Comparison of ENCODE assay signal across 14 cellular contexts in genomic region chr14:101774006-101774755, GRCh38. TPM values are rescaled to one million over a fixed set of nuclear protein-coding genes. Genes with fewer than 3 reads are reported as not detected.
DNase-seq lines count a peak whose midpoint lies in the region; ATAC-seq lines count a peak whose summit lies in the region.
"Had no signal": no experiment of that assay in that cellular context is flagged by ENCODE, and none has a peak within 500 bp of the region (broad histone marks: within the 10 kb centered on the region; RNA-seq: fewer than 3 reads in every experiment).

No MANE protein-coding gene starts in this region.

- no peaks in the 10 kb centered on the region for H3K27me3 Mint-ChIP-seq in CD8-positive, alpha-beta memory T cell
- H3K27me3 Mint-ChIP-seq in T-helper 17 cell: no peaks in the 10 kb centered on the region

- H3K4me1 ChIP-seq in CD8-positive, alpha-beta memory T cell (ENCODE audit: insufficient read depth, low read length): peaks cover 7% of the 10 kb centered on the region

- no peak overlapping the region for H3K27ac ChIP-seq in CD8-positive, alpha-beta memory T cell (ENCODE audit: low read depth, low read length)
- peak overlapping the region; percentile 43 for H3K27ac ChIP-seq in KOPT-K1 (ENCODE audit: low read depth, low read length, poor library complexity, severe bottlenecking)
- H3K27ac ChIP-seq: suprapubic skin had no signal

- no peaks in the 10 kb centered on the region for H3K27me3 ChIP-seq in CD8-positive, alpha-beta memory T cell (ENCODE audit: insufficient read depth, low read length, poor library complexity, severe bottlenecking)
- H3K27me3 ChIP-seq: suprapubic skin had no signal

- CTCF ChIA-PET in CD8-positive, alpha-beta memory T cell (lab: Charles Lee): interaction anchor here (1.5 to 6.5 kb wide), 3 partner anchors 49 to 71 kb away, joined by 5 to 29 read pairs (median 6); no protein-coding TSS in a partner anchor

- no peaks in the 10 kb centered on the region for H3K9me3 Mint-ChIP-seq in CD8-positive, alpha-beta memory T cell
- H3K9me3 Mint-ChIP-seq: activated T-cell treated with anti-CD3 and anti-CD28 coated beads, Interleukin-2, amount 50 U/mL, for 72 hours had no signal

- peaks cover 0 to 35% (median 19%) of the 10 kb centered on the region in 3 donors for H3K36me3 Mint-ChIP-seq in CD8-positive, alpha-beta memory T cell
- peaks cover 4% of the 10 kb centered on the region for H3K36me3 Mint-ChIP-seq in T-helper 17 cell (ENCODE audit: low read depth)

- no peak for ATAC-seq in T-helper 17 cell
- ATAC-seq: activated T-cell treated with anti-CD3 and anti-CD28 coated beads, Interleukin-2, amount 50 U/mL, for 72 hours had no signal

- peaks cover 37 to 76% (median 45%) of the 10 kb centered on the region in 3 donors for H3K4me1 Mint-ChIP-seq in CD8-positive, alpha-beta memory T cell
- peaks cover 29% of the 10 kb centered on the region for H3K4me1 Mint-ChIP-seq in T-helper 17 cell

- H3K9me3 ChIP-seq in CD8-positive, alpha-beta memory T cell (ENCODE audit: low read length): no peaks in the 10 kb centered on the region
- H3K9me3 ChIP-seq in KOPT-K1 (ENCODE audit: insufficient read depth, low read length, poor library complexity, severe bottlenecking) (peaks cover 5% of the 10 kb centered on the region), T-helper 17 cell (ENCODE audit: control insufficient read depth, low read length, poor library complexity, severe bottlenecking) (no peaks in the 10 kb centered on the region)
- H3K9me3 ChIP-seq: suprapubic skin had no signal

- H3K4me3 ChIP-seq in CD8-positive, alpha-beta memory T cell (ENCODE audit: low read length): no peak overlapping the region
- H3K4me3 ChIP-seq: suprapubic skin had no signal

- POLR2A ChIA-PET in CD8-positive, alpha-beta memory T cell (lab: Charles Lee): interaction anchor here (1.4 kb wide), 1 partner anchor 35 kb away, joined by 8 read pairs; no protein-coding TSS in a partner anchor

- DNase-seq in CD8-positive, alpha-beta memory T cell: no peak
- no peak for DNase-seq in T-helper 17 cell
- DNase-seq in myocyte (ENCODE audit: low read depth): peak; percentile 90
- no peak for DNase-seq in activated CD4-positive, CD25-positive, alpha-beta regulatory T cell (lab: John Stamatoyannopoulos, UW)
- DNase-seq in OCI-M1 (lab: John Stamatoyannopoulos, UW): no peak
- no peak for DNase-seq in stimulated activated CD4-positive, alpha-beta T cell treated with anti-CD3 and anti-CD28 coated beads, Interleukin-4, amount 100 ng/mL, for 24 hours
- no peak for DNase-seq in GM19240 (ENCODE audit: insufficient read length, low spot score)
- DNase-seq: activated T-cell treated with anti-CD3 and anti-CD28 coated beads, Interleukin-2, amount 50 U/mL, for 72 hours; erythroblast; GOT3; mesendoderm; SHP77 treated with DMSO at 0.1 percent for 48 hours had no signal

- no peak overlapping the region for H3K4me3 Mint-ChIP-seq in CD8-positive, alpha-beta memory T cell
- H3K4me3 Mint-ChIP-seq in T-helper 17 cell: peak overlapping the region; percentile 7
- H3K4me3 Mint-ChIP-seq: activated T-cell treated with anti-CD3 and anti-CD28 coated beads, Interleukin-2, amount 50 U/mL, for 72 hours had no signal

- peak overlapping the region in 7 of 8 donors; percentile 39 to 74 (median 67) for H3K27ac Mint-ChIP-seq in CD8-positive, alpha-beta memory T cell
- H3K27ac Mint-ChIP-seq in T-helper 17 cell: no peak overlapping the region
- H3K27ac Mint-ChIP-seq: activated T-cell treated with anti-CD3 and anti-CD28 coated beads, Interleukin-2, amount 50 U/mL, for 72 hours had no signal

- H3K36me3 ChIP-seq in CD8-positive, alpha-beta memory T cell (ENCODE audit: insufficient read depth, low read length): no peaks in the 10 kb centered on the region
- H3K36me3 ChIP-seq in KOPT-K1 (ENCODE audit: insufficient read depth, low read length): no peaks in the 10 kb centered on the region
- H3K36me3 ChIP-seq: suprapubic skin had no signal

RNA-seq across cellular contexts. Expression of gene PPP2R5C, which starts 12.7 kb away (rescaled TPM):
- total RNA-seq in CD8-positive, alpha-beta memory T cell: 100 to 1,000 TPM; 278 to 307 TPM
- polyA plus RNA-seq in CD8-positive, alpha-beta memory T cell: 342 TPM
- total RNA-seq in T-helper 17 cell (100 to 1,000 TPM; 516 to 530 TPM), myocyte (98.0 and 103 TPM in 2 replicates)
- 62.9 TPM for polyA plus RNA-seq in myocyte (2012)
